In genomic region chr3:10783360-10784346, GRCh38 we compare ENCODE assay signal across 8 cellular contexts. TPM values are rescaled to one million over a fixed set of nuclear protein-coding genes. Genes with fewer than 3 reads are reported as not detected.
DNase-seq lines count a peak whose midpoint lies in the region; ATAC-seq and TF ChIP-seq lines count a peak whose summit lies in the region.

No MANE protein-coding gene starts in this region.

- intact Hi-C loops in activated CD4-positive, alpha-beta T cell treated with anti-CD3 and anti-CD28 coated beads, Interleukin-2, amount 10 ng/mL, durations not matched to agents 24 days and 14 days (cut with micrococcal nuclease): loop anchor here (2.0 kb wide), 1 partner anchor 25 kb away; no protein-coding TSS in a partner anchor
- intact Hi-C loops in spleen (cut with DNase I; ENCODE audit: low total_unique reads): no loop called here

- DNase-seq in activated CD4-positive, alpha-beta T cell treated with anti-CD3 and anti-CD28 coated beads, Interleukin-2, amount 10 ng/mL, durations not matched to agents 24 days and 14 days: peak; percentile 79
- no peak for DNase-seq in activated CD4-positive, alpha-beta T cell treated with anti-CD3 and anti-CD28 coated beads, Interleukin-2, amount 50 U/mL, for 1 hour
- DNase-seq in KBM-7 (peak; percentile 36), right atrium auricular region (ENCODE audit: low spot score) (peak; percentile 50), spleen (no peak), dedifferentiated amniotic fluid mesenchymal stem cell (ENCODE audit: extremely low spot score) (no peak)

- H3K27ac ChIP-seq in right atrium auricular region (no peak overlapping the region), spleen (no peak overlapping the region)

- no peak overlapping the region for H3K4me3 ChIP-seq in WI38 (ENCODE audit: low read depth, low read length)
- no peak overlapping the region for H3K4me3 ChIP-seq in right atrium auricular region
- no peak overlapping the region for H3K4me3 ChIP-seq in spleen

- H3K27me3 Mint-ChIP-seq in activated CD4-positive, alpha-beta T cell treated with anti-CD3 and anti-CD28 coated beads, Interleukin-2, amount 10 ng/mL, durations not matched to agents 24 days and 14 days: peaks cover 11% of the 10 kb centered on the region

- H3K9me3 ChIP-seq in right atrium auricular region: no peaks in the 10 kb centered on the region
- no peaks in the 10 kb centered on the region for H3K9me3 ChIP-seq in spleen

- 9 to 19% (median 15%) methylated on average over 5 of the region's 5 CpGs for WGBS in spleen, 5 donors

- H3K27me3 ChIP-seq in right atrium auricular region (no peaks in the 10 kb centered on the region), spleen (replicated peaks in 1 of 7) (peaks cover 0 to 46% (median 0%) of the 10 kb centered on the region in 7 donors)

- H3K36me3 ChIP-seq in right atrium auricular region: no peaks in the 10 kb centered on the region
- H3K36me3 ChIP-seq in spleen: no peaks in the 10 kb centered on the region

- TF ChIP-seq CTCF in WI38 (IDR thresholded peaks at IDR 0.05; ENCODE audit: low read depth, low read length) (peak; percentile 84), right atrium auricular region (IDR thresholded peaks at IDR 0.05) (peak; percentile 67 to 71), spleen (IDR thresholded peaks at IDR 0.05 in 8 of 11, conservative IDR thresholded peaks at IDR 0.05 in 3 of 11) (peak in 10 of 11 experiments; percentile 13 to 78 (median 70))

- H3K9me3 Mint-ChIP-seq in activated CD4-positive, alpha-beta T cell treated with anti-CD3 and anti-CD28 coated beads, Interleukin-2, amount 10 ng/mL, durations not matched to agents 24 days and 14 days: no peaks in the 10 kb centered on the region

- ATAC-seq in GM21528 (IDR thresholded peaks at IDR 0.05; ENCODE audit: low FRiP score, unreplicated experiment): no peak

- H3K27ac Mint-ChIP-seq in activated CD4-positive, alpha-beta T cell treated with anti-CD3 and anti-CD28 coated beads, Interleukin-2, amount 10 ng/mL, durations not matched to agents 24 days and 14 days: no peak overlapping the region

- H3K4me1 ChIP-seq in right atrium auricular region: no peaks in the 10 kb centered on the region
- peaks cover 0 to 15% (median 8%) of the 10 kb centered on the region in 6 donors for H3K4me1 ChIP-seq in spleen

- in situ Hi-C loops in KBM-7 (cut with MboI; ENCODE audit: low pct_unique_long_range_greater_than_20kb, low sequenced_read_pairs): no loop called here

- no peak overlapping the region for H3K4me3 Mint-ChIP-seq in activated CD4-positive, alpha-beta T cell treated with anti-CD3 and anti-CD28 coated beads, Interleukin-2, amount 10 ng/mL, durations not matched to agents 24 days and 14 days

- no peaks in the 10 kb centered on the region for H3K36me3 Mint-ChIP-seq in activated CD4-positive, alpha-beta T cell treated with anti-CD3 and anti-CD28 coated beads, Interleukin-2, amount 10 ng/mL, durations not matched to agents 24 days and 14 days (ENCODE audit: low read depth)

- no peaks in the 10 kb centered on the region for H3K4me1 Mint-ChIP-seq in activated CD4-positive, alpha-beta T cell treated with anti-CD3 and anti-CD28 coated beads, Interleukin-2, amount 10 ng/mL, durations not matched to agents 24 days and 14 days

- no peak for TF ChIP-seq POLR2A in spleen (IDR thresholded peaks at IDR 0.05)

RNA-seq across cellular contexts. Expression of gene SLC6A11, which starts 32.4 kb away (rescaled TPM):
- total RNA-seq in activated CD4-positive, alpha-beta T cell treated with anti-CD3 and anti-CD28 coated beads, Interleukin-2, amount 10 ng/mL, durations not matched to agents 24 days and 14 days: not detected in 2 replicates
- total RNA-seq in right atrium auricular region: not detected
- total RNA-seq in spleen: 1 to 10 TPM in 1 of 7 donors, under 1 TPM in 5, not detected in 1; 0.20 to 2.7 (median 0.52) TPM
- under 1 TPM in 2 of 3 donors, not detected in 1; 0.03 to 0.35 TPM for polyA plus RNA-seq in spleen

Comparison
In these comparisons a context has a peak if more than half of its experiments do, and no peak if none do; other contexts are left out.
1. DNase-seq: peak in activated CD4-positive, alpha-beta T cell treated with anti-CD3 and anti-CD28 coated beads, Interleukin-2, amount 10 ng/mL, durations not matched to agents 24 days and 14 days (single experiment), KBM-7 (single experiment) and right atrium auricular region (single experiment); none in activated CD4-positive, alpha-beta T cell treated with anti-CD3 and anti-CD28 coated beads, Interleukin-2, amount 50 U/mL, for 1 hour (single experiment), spleen (single experiment) and dedifferentiated amniotic fluid mesenchymal stem cell (single experiment).
2. Peak in every context shown above with its lines, with median percentiles within 50 percentile points of each other: CTCF ChIP-seq.